9 cellular contexts compared by ENCODE assay signal in the genomic region with DNA sequence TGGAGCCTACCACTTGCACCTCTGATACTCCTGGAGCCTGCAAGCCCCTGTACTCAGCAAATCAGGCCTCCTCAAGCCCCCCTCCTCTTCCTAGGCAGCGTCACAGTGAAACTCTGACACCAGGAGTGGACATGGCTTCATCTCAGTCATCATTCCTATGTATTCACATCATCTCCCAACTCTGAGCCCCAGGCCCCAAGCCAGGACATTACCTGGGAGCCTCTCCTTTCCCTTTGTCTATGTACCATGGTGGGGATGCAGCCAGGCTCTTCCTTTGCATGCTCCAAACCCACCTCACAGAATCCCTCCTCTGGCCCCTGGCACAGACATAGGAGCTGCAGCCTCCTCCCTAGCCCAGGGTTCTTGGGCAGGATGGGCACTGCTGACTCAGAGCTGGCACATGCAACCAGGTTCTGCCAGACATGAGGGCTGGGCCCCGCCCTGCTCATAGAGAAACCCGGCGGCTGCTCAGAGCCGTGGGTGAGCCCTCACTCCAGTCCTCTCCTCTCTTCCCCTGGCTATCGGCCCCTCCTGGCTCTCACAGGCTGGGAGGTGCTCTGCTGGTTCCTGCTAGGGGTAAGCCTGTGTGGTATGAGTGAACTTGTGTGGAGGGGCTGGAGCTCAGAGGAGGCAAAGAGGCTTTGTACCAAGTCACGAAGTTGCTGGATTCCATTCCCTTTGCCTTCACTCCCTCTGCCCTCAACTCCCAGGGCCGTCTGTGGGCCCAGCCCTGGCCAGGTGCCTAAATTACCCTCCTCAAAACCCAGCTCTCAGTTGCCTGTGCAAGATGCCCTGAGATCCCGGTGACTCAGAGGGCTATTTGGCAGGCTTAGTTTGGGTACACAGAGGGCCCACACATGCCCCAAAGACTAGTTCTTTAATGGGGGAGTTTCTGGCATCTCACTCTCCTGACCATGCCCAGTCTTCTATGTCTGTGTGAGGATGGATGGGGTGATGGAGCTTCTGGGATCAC. TPM values are rescaled to one million over a fixed set of nuclear protein-coding genes. Genes with fewer than 3 reads are reported as not detected.
DNase-seq lines count a peak whose midpoint lies in the region; ATAC-seq, FAIRE-seq and TF ChIP-seq lines count a peak whose summit lies in the region.
"Had no signal": no experiment of that assay in that cellular context is flagged by ENCODE, and none has a peak within 500 bp of the region (broad histone marks: within the 10 kb centered on the region; RNA-seq: fewer than 3 reads in every experiment).

No MANE protein-coding gene starts in this region.

- no peak for FAIRE-seq in H54 (lab: Jason Lieb, UNC)

- H3K4me3 Mint-ChIP-seq in activated B cell treated with CpG ODN at 0.5 μM for 24 hours: peak overlapping the region; percentile 37
- H3K4me3 Mint-ChIP-seq: stimulated activated naive CD8-positive, alpha-beta T cell treated with anti-CD3 and anti-CD28 coated beads, Interleukin-15, Interleukin-2, amounts not matched to agents 100 ng/mL and 50 ng/mL, for 24 hours had no signal

- no peak overlapping the region for H3K27ac Mint-ChIP-seq in activated B cell treated with CpG ODN at 0.5 μM for 24 hours
- H3K27ac Mint-ChIP-seq: stimulated activated naive CD8-positive, alpha-beta T cell treated with anti-CD3 and anti-CD28 coated beads, Interleukin-15, Interleukin-2, amounts not matched to agents 100 ng/mL and 50 ng/mL, for 24 hours had no signal

- TF ChIP-seq CTCF in activated B cell treated with CpG ODN at 0.5 μM for 24 hours (IDR thresholded peaks at IDR 0.05) (no peak), omental fat pad (IDR thresholded peaks at IDR 0.05) (no peak), A673 (conservative IDR thresholded peaks at IDR 0.05; ENCODE audit: low read depth, low read length) (no peak)

- BruUV-seq in A673 (replicated peaks; lab: Mats Ljungman, UMichigan): no TSS peak

- intact Hi-C loops in activated B cell treated with CpG ODN at 0.5 μM for 24 hours (cut with micrococcal nuclease) (no loop called here), A673 (cut with micrococcal nuclease; ENCODE audit: unreplicated experiment) (no loop called here)

- CTCF ChIA-PET in activated B cell treated with CpG ODN at 0.5 μM for 24 hours (lab: Charles Lee) (no interaction called here), A673 (lab: Charles Lee) (no interaction called here)

- H3K9me3 ChIP-seq in effector memory CD4-positive, alpha-beta T cell (ENCODE audit: control insufficient read depth, low read length): no peaks in the 10 kb centered on the region
- H3K9me3 ChIP-seq in A673 (ENCODE audit: low read depth, low read length, poor library complexity, severe bottlenecking) (no peaks in the 10 kb centered on the region), SJCRH30 (replicated peaks) (no peaks in the 10 kb centered on the region)

- no peaks in the 10 kb centered on the region for H3K9me3 Mint-ChIP-seq in activated B cell treated with CpG ODN at 0.5 μM for 24 hours
- H3K9me3 Mint-ChIP-seq: stimulated activated naive CD8-positive, alpha-beta T cell treated with anti-CD3 and anti-CD28 coated beads, Interleukin-15, Interleukin-2, amounts not matched to agents 100 ng/mL and 50 ng/mL, for 24 hours had no signal

- H3K4me1 Mint-ChIP-seq in activated B cell treated with CpG ODN at 0.5 μM for 24 hours: peaks cover 8% of the 10 kb centered on the region

- no peak for TF ChIP-seq POLR2A in H54 (IDR thresholded peaks at IDR 0.05; ENCODE audit: low read depth, low read length)

- no peak overlapping the region for H3K4me3 ChIP-seq in effector memory CD4-positive, alpha-beta T cell (ENCODE audit: insufficient read depth, low read depth, low read length, poor library complexity, severe bottlenecking)
- H3K4me3 ChIP-seq in A673 (ENCODE audit: low read depth, low read length, poor library complexity, severe bottlenecking) (no peak overlapping the region), SJCRH30 (no peak overlapping the region)

- POLR2A ChIA-PET in activated B cell treated with CpG ODN at 0.5 μM for 24 hours (lab: Charles Lee): no interaction called here
- POLR2A ChIA-PET in A673 (lab: Charles Lee; ENCODE audit: low non-redundant PET): no interaction called here

- no peaks in the 10 kb centered on the region for H3K36me3 Mint-ChIP-seq in activated B cell treated with CpG ODN at 0.5 μM for 24 hours (ENCODE audit: low read depth)

- peaks cover 24% of the 10 kb centered on the region for H3K27me3 Mint-ChIP-seq in activated B cell treated with CpG ODN at 0.5 μM for 24 hours

- ATAC-seq in activated B cell treated with CpG ODN at 0.5 μM for 24 hours (ENCODE audit: low read depth) (no peak), omental fat pad (ENCODE audit: low FRiP score) (peak; percentile 80), GM19452 (IDR thresholded peaks at IDR 0.05; ENCODE audit: unreplicated experiment) (no peak), HG03432 (IDR thresholded peaks at IDR 0.05; ENCODE audit: unreplicated experiment) (no peak)

- no peaks in the 10 kb centered on the region for H3K36me3 ChIP-seq in effector memory CD4-positive, alpha-beta T cell (ENCODE audit: control insufficient read depth, insufficient read depth, low read length)
- H3K36me3 ChIP-seq in A673 (ENCODE audit: insufficient read depth, low read length, poor library complexity, severe bottlenecking) (no peaks in the 10 kb centered on the region), SJCRH30 (no peaks in the 10 kb centered on the region)

- peak; percentile 99 for DNase-seq in H54 (ENCODE audit: insufficient read length, low spot score)
- no peak for DNase-seq in activated B cell treated with CpG ODN at 0.5 μM for 24 hours
- DNase-seq in effector memory CD4-positive, alpha-beta T cell: peak; percentile 26 to 39 (median 34)
- peak; percentile 51 for DNase-seq in omental fat pad (ENCODE audit: low spot score)
- DNase-seq in A673 (ENCODE audit: low spot score): no peak
- DNase-seq in SJCRH30: no peak

- peak overlapping the region; percentile 30 for H3K27ac ChIP-seq in effector memory CD4-positive, alpha-beta T cell (ENCODE audit: insufficient read depth, low read length, poor library complexity, severe bottlenecking)
- H3K27ac ChIP-seq in A673 (ENCODE audit: low read depth, low read length, poor library complexity, severe bottlenecking): no peak overlapping the region
- H3K27ac ChIP-seq in SJCRH30: no peak overlapping the region

- peaks cover 25% of the 10 kb centered on the region for H3K4me1 ChIP-seq in effector memory CD4-positive, alpha-beta T cell (ENCODE audit: control insufficient read depth, insufficient read depth, low read length, poor library complexity, severe bottlenecking)
- H3K4me1 ChIP-seq in A673 (ENCODE audit: insufficient read depth, low read length, poor library complexity, severe bottlenecking) (no peaks in the 10 kb centered on the region), SJCRH30 (no peaks in the 10 kb centered on the region)

- H3K27me3 ChIP-seq in effector memory CD4-positive, alpha-beta T cell (replicated peaks; ENCODE audit: control insufficient read depth, insufficient read depth, low read length, poor library complexity, severe bottlenecking): no peaks in the 10 kb centered on the region
- no peaks in the 10 kb centered on the region for H3K27me3 ChIP-seq in A673 (replicated peaks; ENCODE audit: insufficient read depth, low read depth, low read length, poor library complexity)
- H3K27me3 ChIP-seq in SJCRH30: no peaks in the 10 kb centered on the region

RNA-seq across cellular contexts. Expression of a gene that starts 1.9 kb away (rescaled TPM):
- total RNA-seq in activated B cell treated with CpG ODN at 0.5 μM for 24 hours (2.4 and 6.5 TPM in 2 replicates), omental fat pad (10 to 100 TPM; 12.5 to 24.4 (median 19.0) TPM), A673 (2021) (1.1 and 4.1 TPM in 2 replicates)
- 0.94 and 1.3 TPM in 2 replicates for total RNA-seq in SJCRH30 (2014; rRNA removed; shearing (Covaris generic))

RNA-seq across cellular contexts. Expression of a gene that starts 7.7 kb away (rescaled TPM):
- total RNA-seq in activated B cell treated with CpG ODN at 0.5 μM for 24 hours (0.10 and 0.11 TPM in 2 replicates), omental fat pad (1 to 10 TPM in 3 of 4 donors, under 1 TPM in 1; 0.47 to 5.5 (median 1.4) TPM), A673 (2021) (not detected in 2 replicates)
- total RNA-seq in SJCRH30 (2014; rRNA removed; shearing (Covaris generic)): not detected in 2 replicates

RNA-seq across cellular contexts. Expression of a gene that starts 40.7 kb away (rescaled TPM):
- total RNA-seq in activated B cell treated with CpG ODN at 0.5 μM for 24 hours (21.6 and 23.8 TPM in 2 replicates), omental fat pad (10 to 100 TPM in 1 of 4 donors, 1 to 10 TPM in 3; 4.4 to 15.0 (median 5.6) TPM), A673 (2021) (2.9 and 4.2 TPM in 2 replicates)
- total RNA-seq in SJCRH30 (2014; rRNA removed; shearing (Covaris generic)): 0.06 TPM in 1 of 2 replicates, not detected in the other

Comparison
In these comparisons a context has a peak if more than half of its experiments do, and no peak if none do; other contexts are left out.
1. DNase-seq: peak in H54 (single experiment), effector memory CD4-positive, alpha-beta T cell (3 of 3) and omental fat pad (single experiment); none in activated B cell treated with CpG ODN at 0.5 μM for 24 hours (single experiment), A673 (single experiment) and SJCRH30 (0 of 2).